Comparison of ENCODE assay signal across 24 cellular contexts in genomic region chr1:81781749-81782148, GRCh38.
"Had no signal": no experiment of that assay in that cellular context is flagged by ENCODE, and none has a peak within 500 bp of the region (broad histone marks: within the 10 kb centered on the region; RNA-seq: fewer than 3 reads in every experiment).

No MANE protein-coding gene starts in this region.

- H3K9me3 Mint-ChIP-seq: activated naive CD4-positive, alpha-beta T cell treated with anti-CD3 and anti-CD28 coated beads, Interleukin-2, amount 10 ng/mL, durations not matched to agents 7 days and 5 days; activated naive CD8-positive, alpha-beta T cell treated with anti-CD3 and anti-CD28 coated beads, Interleukin-2, amount 50 U/mL, for 24 hours; nephron; stimulated activated memory B cell treated with anti-CD40 and anti-IgM and Interleukin-4, amounts not matched to agents 10 μg/mL and 1 μg/mL and 100 μg/mL, for 72 hours had no signal

- H3K4me1 Mint-ChIP-seq: activated naive CD4-positive, alpha-beta T cell treated with anti-CD3 and anti-CD28 coated beads, Interleukin-2, amount 10 ng/mL, durations not matched to agents 7 days and 5 days; activated naive CD8-positive, alpha-beta T cell treated with anti-CD3 and anti-CD28 coated beads, Interleukin-2, amount 50 U/mL, for 24 hours; nephron; stimulated activated memory B cell treated with anti-CD40 and anti-IgM and Interleukin-4, amounts not matched to agents 10 μg/mL and 1 μg/mL and 100 μg/mL, for 72 hours; T-cell had no signal

- H3K4me3 ChIP-seq: breast epithelium, lung, spleen, thoracic aorta, upper lobe of right lung had no signal

- H3K27ac Mint-ChIP-seq: activated naive CD4-positive, alpha-beta T cell treated with anti-CD3 and anti-CD28 coated beads, Interleukin-2, amount 10 ng/mL, durations not matched to agents 7 days and 5 days; activated naive CD8-positive, alpha-beta T cell treated with anti-CD3 and anti-CD28 coated beads, Interleukin-2, amount 50 U/mL, for 24 hours; nephron; stimulated activated memory B cell treated with anti-CD40 and anti-IgM and Interleukin-4, amounts not matched to agents 10 μg/mL and 1 μg/mL and 100 μg/mL, for 72 hours; T-cell had no signal

- H3K4me3 Mint-ChIP-seq: activated naive CD4-positive, alpha-beta T cell treated with anti-CD3 and anti-CD28 coated beads, Interleukin-2, amount 10 ng/mL, durations not matched to agents 7 days and 5 days; activated naive CD8-positive, alpha-beta T cell treated with anti-CD3 and anti-CD28 coated beads, Interleukin-2, amount 50 U/mL, for 24 hours; nephron; stimulated activated memory B cell treated with anti-CD40 and anti-IgM and Interleukin-4, amounts not matched to agents 10 μg/mL and 1 μg/mL and 100 μg/mL, for 72 hours; T-cell had no signal

- H3K27me3 Mint-ChIP-seq: activated naive CD4-positive, alpha-beta T cell treated with anti-CD3 and anti-CD28 coated beads, Interleukin-2, amount 10 ng/mL, durations not matched to agents 7 days and 5 days; activated naive CD8-positive, alpha-beta T cell treated with anti-CD3 and anti-CD28 coated beads, Interleukin-2, amount 50 U/mL, for 24 hours; stimulated activated memory B cell treated with anti-CD40 and anti-IgM and Interleukin-4, amounts not matched to agents 10 μg/mL and 1 μg/mL and 100 μg/mL, for 72 hours; T-cell had no signal

- DNase-seq: activated CD8-positive, alpha-beta memory T cell treated with anti-CD3 and anti-CD28 coated beads for 24 hours; activated CD8-positive, alpha-beta memory T cell treated with anti-CD3 and anti-CD28 coated beads, Interleukin-2, amount 50 U/mL, for 48 hours; activated effector memory CD4-positive, alpha-beta T cell treated with Interleukin-2 at 50 U/mL for 16 hours; activated naive CD4-positive, alpha-beta T cell treated with anti-CD3 and anti-CD28 coated beads, Interleukin-2, amount 10 ng/mL, durations not matched to agents 7 days and 5 days; activated naive CD8-positive, alpha-beta T cell treated with anti-CD3 and anti-CD28 coated beads, Interleukin-2, amount 50 U/mL, for 24 hours; activated T-cell treated with anti-CD3 and anti-CD28 coated beads, Interleukin-2, amount 50 U/mL, for 48 hours; anterior cingulate cortex; effector CD4-positive, alpha-beta T cell; foreskin melanocyte; hypothalamus; kidney; midbrain; occipital lobe; posterior cingulate gyrus; spleen; stimulated activated CD4-positive, alpha-beta T cell treated with anti-CD3 and anti-CD28 coated beads, Interleukin-4, amount 100 ng/mL, for 4 hours; T-cell; T1000; upper lobe of right lung had no signal

- H3K36me3 Mint-ChIP-seq: activated naive CD4-positive, alpha-beta T cell treated with anti-CD3 and anti-CD28 coated beads, Interleukin-2, amount 10 ng/mL, durations not matched to agents 7 days and 5 days; stimulated activated memory B cell treated with anti-CD40 and anti-IgM and Interleukin-4, amounts not matched to agents 10 μg/mL and 1 μg/mL and 100 μg/mL, for 72 hours; T-cell had no signal
